26 cellular contexts compared by ENCODE assay signal in the genomic region with DNA sequence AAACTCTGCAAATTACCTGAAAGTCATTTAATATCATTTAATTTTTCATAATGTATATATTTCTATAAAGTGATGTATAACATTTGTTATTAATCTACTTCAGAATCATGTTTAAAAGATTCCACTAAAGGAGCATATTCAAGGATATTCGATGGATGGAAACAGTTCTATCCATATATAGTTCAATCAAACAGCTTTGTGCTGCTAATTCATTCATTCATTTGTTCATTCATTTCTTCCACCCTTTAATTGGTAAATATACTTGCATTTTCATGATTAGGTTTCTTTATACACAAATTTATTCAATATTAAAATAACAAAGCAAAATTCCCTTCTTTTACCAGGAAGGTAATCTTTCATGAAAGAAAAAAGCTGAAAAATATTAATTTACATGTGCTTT.
A peak's percentile ranks its signal among the peaks of the same experiment; 100 is the strongest.
DNase-seq lines count a peak whose midpoint lies in the region; ATAC-seq, FAIRE-seq and TF ChIP-seq lines count a peak whose summit lies in the region.
"Had no signal": no experiment of that assay in that cellular context is flagged by ENCODE, and none has a peak within 500 bp of the region (broad histone marks: within the 10 kb centered on the region; RNA-seq: fewer than 3 reads in every experiment).

No MANE protein-coding gene starts in this region.

- no peak for TF ChIP-seq RAD21 in GM12878 (IDR thresholded peaks at IDR 0.05; ENCODE audit: insufficient read depth, low read depth, low read length)

- 96% methylated on average over 1 of the region's 1 CpG for WGBS in GM12878 (ENCODE audit: insufficient coverage, insufficient replicate concordance, low lambda C conversion rate, missing lambda C conversion rate)

- no peak for TF ChIP-seq EP300 in GM12878 (IDR thresholded peaks at IDR 0.05; ENCODE audit: borderline replicate concordance in 1 of 2, control insufficient read depth in 1 of 2, low read depth in 2 of 2, low read length in 2 of 2)

- H3K27me3 ChIP-seq in GM12878 (replicated peaks in 1 of 2; ENCODE audit: control insufficient read depth in 2 of 2, insufficient read depth in 2 of 2, low read length in 1 of 2) = no peaks in the 10 kb centered on the region
- H3K27me3 ChIP-seq: BE2C, BLaER1 had no signal

- no peak for DNase-seq in GM12878 (ENCODE audit: low read depth, low spot score)
- no peak for DNase-seq in central memory CD8-positive, alpha-beta T cell (ENCODE audit: low spot score in 2 of 2)
- no peak for DNase-seq in LoVo (ENCODE audit: low spot score)
- DNase-seq: 8988T; ACHN; BE2C; C1 segment of cervical spinal cord; CD4-positive, alpha-beta memory T cell; CD4-positive, CD25-positive, alpha-beta regulatory T cell; CD8-positive, alpha-beta memory T cell; COR-L47; DMS 273 treated with DMSO at 0.1 percent for 48 hours; DMS153; DMS53; DMS79; DND-41; EL; GF-D8 had no signal

- POLR2A ChIA-PET in GM12878 (lab: Charles Lee) = no interaction called here

- no peaks in the 10 kb centered on the region for H3K79me2 ChIP-seq in GM12878 (ENCODE audit: control insufficient read depth, insufficient read depth, low read length)

- no peak overlapping the region for H3K27ac ChIP-seq in GM12878 (ENCODE audit: control insufficient read depth, insufficient read depth)
- H3K27ac ChIP-seq: BLaER1 had no signal

- TF ChIP-seq CTCF in GM12878 (IDR thresholded peaks at IDR 0.05 in 2 of 3, conservative IDR thresholded peaks at IDR 0.05 in 1 of 3; ENCODE audit: control insufficient read depth in 2 of 3, extremely low read depth in 1 of 3, insufficient read depth in 1 of 3, low read depth in 3 of 3, low read length in 3 of 3) = no peak

- SMC1A ChIA-PET in GM12878 (lab: Charles Lee; ENCODE audit: uncharacterized antibody, unreplicated experiment) = no interaction called here

- intact Hi-C loops in GM12878 (cut with micrococcal nuclease; ENCODE audit: unreplicated experiment) = no loop called here

- no peak overlapping the region for H2AFZ ChIP-seq in GM12878 (ENCODE audit: control insufficient read depth, low read depth, low read length)

- no peaks in the 10 kb centered on the region for H3K9me3 ChIP-seq in GM12878 (replicated peaks; ENCODE audit: control insufficient read depth, insufficient read depth, low read length)
- H3K9me3 ChIP-seq: BE2C, BLaER1 had no signal

- no peaks in the 10 kb centered on the region for H4K20me1 ChIP-seq in GM12878 (ENCODE audit: control insufficient read depth, insufficient read depth)
- H4K20me1 ChIP-seq: BLaER1 had no signal

- no peaks in the 10 kb centered on the region for H3K27me3 Mint-ChIP-seq in central memory CD8-positive, alpha-beta T cell
- H3K27me3 Mint-ChIP-seq: CD4-positive, alpha-beta memory T cell; CD4-positive, CD25-positive, alpha-beta regulatory T cell; CD8-positive, alpha-beta memory T cell had no signal

- no peak overlapping the region for H3K9ac ChIP-seq in GM12878 (ENCODE audit: control insufficient read depth, insufficient read depth, low read length)
- H3K9ac ChIP-seq: BLaER1 had no signal

- H3K4me3 Mint-ChIP-seq in central memory CD8-positive, alpha-beta T cell = no peak overlapping the region
- H3K4me3 Mint-ChIP-seq: CD14-positive monocyte; CD4-positive, alpha-beta memory T cell; CD4-positive, CD25-positive, alpha-beta regulatory T cell; CD8-positive, alpha-beta memory T cell had no signal

- no peak overlapping the region for H3K4me2 ChIP-seq in GM12878 (ENCODE audit: control insufficient read depth, insufficient read depth)
- H3K4me2 ChIP-seq: BLaER1 had no signal

- peak; percentile 19 for FAIRE-seq in G401.6 (lab: Jason Lieb, UNC)
- no peak for FAIRE-seq in GM12878 (lab: Jason Lieb, UNC)
- FAIRE-seq: GM12892, GM18507, GM19239 had no signal

- no TSS peak for BruUV-seq in GM12878 (replicated peaks; lab: Mats Ljungman, UMichigan)

- H3K4me1 Mint-ChIP-seq in central memory CD8-positive, alpha-beta T cell = peaks cover 8% of the 10 kb centered on the region

- CTCF ChIA-PET in GM12878 (lab: Yijun Ruan, JAX) = interaction anchor here (1.0 kb wide), 1 partner anchor 307 kb away, joined by 3 read pairs; no protein-coding TSS in a partner anchor

- no peak for TF ChIP-seq POLR2A in GM12878 (IDR thresholded peaks at IDR 0.05; ENCODE audit: low read depth, low read length)

- H3K36me3 ChIP-seq in GM12878 (ENCODE audit: control insufficient read depth in 2 of 2, insufficient read depth in 2 of 2, low read length in 1 of 2) = no peaks in the 10 kb centered on the region; a peak in 1 of 4 replicates
- H3K36me3 ChIP-seq: BE2C had no signal

- RAD21 ChIA-PET in GM12878 (lab: Charles Lee; ENCODE audit: unreplicated experiment) = no interaction called here

- H3K27ac Mint-ChIP-seq in central memory CD8-positive, alpha-beta T cell (ENCODE audit: low read depth) = peak overlapping the region; percentile 46
- H3K27ac Mint-ChIP-seq: CD14-positive monocyte; CD4-positive, alpha-beta memory T cell; CD8-positive, alpha-beta memory T cell had no signal

- ATAC-seq in GM12878 (no peak), GM21717 (IDR thresholded peaks at IDR 0.05; ENCODE audit: unreplicated experiment) (no peak), HG03097 (IDR thresholded peaks at IDR 0.05; ENCODE audit: low FRiP score, unreplicated experiment) (no peak)
- ATAC-seq in central memory CD8-positive, alpha-beta T cell (replicated peaks; ENCODE audit: extremely low read depth, poor library complexity, severe bottlenecking) = no peak

- H3K4me1 ChIP-seq in GM12878 (ENCODE audit: control insufficient read depth, insufficient read depth, low read length) = no peaks in the 10 kb centered on the region
- H3K4me1 ChIP-seq: BLaER1 had no signal

- H3K9me3 Mint-ChIP-seq in central memory CD8-positive, alpha-beta T cell = no peaks in the 10 kb centered on the region
- H3K9me3 Mint-ChIP-seq: CD14-positive monocyte; CD4-positive, alpha-beta memory T cell; CD8-positive, alpha-beta memory T cell had no signal

- in situ Hi-C loops in GM12878 (cut with MboI) = no loop called here

- H3K36me3 Mint-ChIP-seq in central memory CD8-positive, alpha-beta T cell (ENCODE audit: insufficient read depth) = peaks cover 2% of the 10 kb centered on the region

- H3K4me3 ChIP-seq in GM12878 = no peak overlapping the region
- H3K4me3 ChIP-seq: BLaER1 had no signal

TF ChIP-seq in GM12878, 131 proteins besides CTCF, POLR2A, EP300 and RAD21:
- TF ChIP-seq ZNF24 (IDR thresholded peaks at IDR 0.05) (peak; percentile 86), SREBF2 (IDR thresholded peaks at IDR 0.05; ENCODE audit: low read length) (no peak)
